In the genomic region with DNA sequence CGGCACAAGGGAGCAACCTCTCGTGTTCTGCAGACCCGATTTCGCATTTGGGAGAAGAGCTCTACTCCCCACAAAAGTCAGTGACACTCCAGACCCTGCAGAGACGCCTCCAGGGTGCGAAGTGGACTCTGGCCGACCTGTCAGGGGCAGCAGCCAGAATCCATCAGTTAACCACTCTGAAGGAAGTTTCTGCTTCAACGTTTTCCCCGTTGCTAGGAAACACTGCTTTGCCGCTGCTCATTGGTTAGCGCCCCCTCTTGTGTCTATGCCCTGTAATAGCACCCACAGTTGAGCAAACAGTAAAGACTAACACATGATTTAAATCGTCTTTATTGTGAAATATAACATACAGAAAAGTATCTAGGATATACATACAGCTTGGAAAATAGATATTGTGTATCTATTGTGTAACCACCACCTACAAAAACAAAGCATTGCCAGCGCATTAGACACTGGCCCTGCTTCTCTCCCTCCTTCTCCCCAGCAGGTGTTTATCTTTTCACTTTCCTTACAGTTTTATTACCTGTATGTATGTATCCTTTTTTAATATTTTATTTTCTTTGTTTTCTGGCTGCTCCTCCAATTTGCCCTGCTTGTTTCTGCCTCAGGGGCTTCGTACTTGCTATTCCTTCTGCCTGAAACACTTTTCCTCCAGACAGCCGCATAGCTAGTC, we compare ENCODE assay signal across 8 cellular contexts. TPM values are rescaled to one million over a fixed set of nuclear protein-coding genes. Genes with fewer than 3 reads are reported as not detected.
DNase-seq lines count a peak whose midpoint lies in the region; ATAC-seq and TF ChIP-seq lines count a peak whose summit lies in the region.

No MANE protein-coding gene starts in this region.

- peak overlapping the region; percentile 86 for H3K27ac Mint-ChIP-seq in memory B cell

- no peaks in the 10 kb centered on the region for H3K36me3 Mint-ChIP-seq in memory B cell

- H3K36me3 ChIP-seq in BJ (ENCODE audit: control insufficient read depth, insufficient read depth, low read length) (no peaks in the 10 kb centered on the region), duodenal mucosa (ENCODE audit: control insufficient read depth in 1 of 2, insufficient read depth in 2 of 2, low read length in 2 of 2) (no peaks in the 10 kb centered on the region)

- CTCF ChIA-PET in BJ (lab: Yijun Ruan, JAX) = interaction anchor here (0.6 to 4.6 kb wide), 30 partner anchors 10 to 585 kb away, joined by 3 to 37 read pairs (median 4); a partner anchor contains a TSS

- H3K27me3 Mint-ChIP-seq in memory B cell = peaks cover 10% of the 10 kb centered on the region

- no peaks in the 10 kb centered on the region for H3K9me3 Mint-ChIP-seq in memory B cell

- peaks cover 18% of the 10 kb centered on the region for H3K4me1 Mint-ChIP-seq in memory B cell

- H3K27me3 ChIP-seq in BJ (ENCODE audit: control insufficient read depth, insufficient read depth, low read length) (no peaks in the 10 kb centered on the region), duodenal mucosa (ENCODE audit: control insufficient read depth in 1 of 2, insufficient read depth in 2 of 2, low read length in 2 of 2) (no peaks in the 10 kb centered on the region)

- POLR2A ChIA-PET in BJ (lab: Charles Lee) = interaction anchor here (0.6 to 0.7 kb wide), 2 partner anchors 13 to 109 kb away, joined by 5 to 15 read pairs; no protein-coding TSS in a partner anchor

- no peak overlapping the region for H3K9ac ChIP-seq in duodenal mucosa (ENCODE audit: low read depth in 1 of 2, low read length in 2 of 2)

- ATAC-seq in GM19043 (IDR thresholded peaks at IDR 0.05; ENCODE audit: low read depth, unreplicated experiment) = peak; percentile 79
- peak; percentile 77 for ATAC-seq in HG03469 (IDR thresholded peaks at IDR 0.05; ENCODE audit: unreplicated experiment)
- ATAC-seq in memory B cell (ENCODE audit: low read depth) = peak; percentile 92

- H3K4me3 Mint-ChIP-seq in memory B cell = peak overlapping the region; percentile 64

- H3K27ac ChIP-seq in duodenal mucosa (ENCODE audit: low read depth, low read length) = no peak overlapping the region

- H3K9me3 ChIP-seq in duodenal mucosa (ENCODE audit: control insufficient read depth in 1 of 2, low read length in 2 of 2) = no peaks in the 10 kb centered on the region

- TF ChIP-seq CTCF in BJ (IDR thresholded peaks at IDR 0.05; ENCODE audit: insufficient read depth, low read depth, low read length) = peak; percentile 94

- peaks cover 4 to 17% of the 10 kb centered on the region in 2 donors for H3K4me1 ChIP-seq in duodenal mucosa (ENCODE audit: control insufficient read depth in 1 of 2, insufficient read depth in 2 of 2, low read length in 2 of 2)

- H3K4me3 ChIP-seq in BJ (ENCODE audit: low read depth, low read length) = peak overlapping the region; percentile 39
- H3K4me3 ChIP-seq in duodenal mucosa (ENCODE audit: low read depth in 1 of 2, low read length in 2 of 2) = peak overlapping the region; percentile 45 to 56

- DNase-seq in BJ (ENCODE audit: low read depth) (no peak), NCI-H748 treated with DMSO at 0.1 percent for 48 hours (lab: John Stamatoyannopoulos, UW) (peak; percentile 63), memory B cell (ENCODE audit: low spot score in 2 of 2) (peak; percentile 59 to 75)
- DNase-seq in activated CD4-positive, alpha-beta T cell treated with anti-CD3 and anti-CD28 coated beads, Interleukin-2, amount 50 U/mL, for 48 hours = peak; percentile 61 to 69
- peak; percentile 20 for DNase-seq in stimulated activated CD8-positive, alpha-beta memory T cell treated with anti-CD3 and anti-CD28 coated beads, Interleukin-15, amount 100 ng/mL, for 24 hours (ENCODE audit: low read depth)

RNA-seq across cellular contexts. Expression of a gene that starts 38.9 kb away (rescaled TPM):
- 0.20 and 0.52 TPM in 2 replicates for polyA plus RNA-seq in BJ (2011; rRNA removed)
- polyA minus RNA-seq in BJ (2011; rRNA and poly(A)+ RNA removed) = not detected in 2 replicates

RNA-seq across cellular contexts. Expression of a gene that starts 56.2 kb away (rescaled TPM):
- polyA plus RNA-seq in BJ (2011; rRNA removed) = 122 and 134 TPM in 2 replicates
- 105 and 134 TPM in 2 replicates for polyA minus RNA-seq in BJ (2011; rRNA and poly(A)+ RNA removed)
